In the genomic region with DNA sequence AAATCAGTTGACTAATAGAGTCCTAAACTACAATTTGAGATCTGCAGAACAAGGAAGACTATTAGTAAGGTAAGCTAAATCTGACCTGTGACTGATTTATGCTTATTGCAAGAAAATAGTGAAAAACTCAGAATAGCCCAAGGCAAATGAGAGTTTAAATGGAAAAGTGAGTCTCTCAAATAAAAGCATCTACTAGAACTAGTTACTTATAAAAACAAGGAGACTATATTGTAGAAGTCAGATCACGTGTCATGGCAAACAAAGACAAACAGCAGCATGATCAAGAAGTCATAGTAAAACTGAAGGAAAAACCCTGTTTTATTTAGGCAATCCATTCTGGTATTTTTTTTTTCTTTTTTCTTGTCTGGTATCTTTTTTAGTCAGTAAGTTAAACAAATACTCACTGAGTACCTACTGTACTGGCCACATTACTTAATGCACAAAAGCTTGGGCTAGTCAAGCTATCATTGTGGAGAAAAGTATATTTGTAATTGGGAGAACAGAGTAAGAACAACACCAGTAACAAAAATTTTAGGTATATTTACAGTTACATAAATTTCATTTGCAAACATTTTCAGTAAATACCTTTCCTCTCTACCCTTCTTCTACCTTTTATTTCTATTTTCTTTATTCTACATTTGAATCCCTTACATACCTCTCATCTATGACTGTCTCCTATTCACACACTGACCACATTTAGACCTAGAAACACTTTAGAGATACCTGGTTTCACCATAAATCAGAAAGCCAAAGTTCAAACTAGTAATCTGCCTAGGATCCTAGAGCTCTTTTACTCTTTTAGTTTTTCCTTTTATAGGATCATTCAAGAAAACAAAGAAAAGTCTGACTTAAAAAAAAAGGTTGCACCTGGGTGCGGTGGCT, we compare ENCODE assay signal across 25 cellular contexts. TPM values are rescaled to one million over a fixed set of nuclear protein-coding genes. Genes with fewer than 3 reads are reported as not detected.
DNase-seq lines count a peak whose midpoint lies in the region; ATAC-seq and TF ChIP-seq lines count a peak whose summit lies in the region.
"Had no signal": no experiment of that assay in that cellular context is flagged by ENCODE, and none has a peak within 500 bp of the region (broad histone marks: within the 10 kb centered on the region; RNA-seq: fewer than 3 reads in every experiment).

No MANE protein-coding gene starts in this region.

- H3K27me3 ChIP-seq in WERI-Rb-1 (ENCODE audit: insufficient read depth, low read depth, severe bottlenecking), result no peaks in the 10 kb centered on the region
- no peaks in the 10 kb centered on the region for H3K27me3 ChIP-seq in PC-3 (ENCODE audit: low read length)
- H3K27me3 ChIP-seq: right atrium auricular region, transverse colon had no signal

- no peaks in the 10 kb centered on the region for H3K9me2 ChIP-seq in PC-3 (replicated peaks; ENCODE audit: low read length)

- H3K36me3 ChIP-seq in WERI-Rb-1 (no peaks in the 10 kb centered on the region), PC-3 (ENCODE audit: low read depth, low read length) (no peaks in the 10 kb centered on the region)
- H3K36me3 ChIP-seq: right atrium auricular region, transverse colon had no signal

- no peaks in the 10 kb centered on the region for H3F3A ChIP-seq in PC-3 (ENCODE audit: low read length, unreplicated experiment)

- H3K4me1 Mint-ChIP-seq in natural killer cell, result no peaks in the 10 kb centered on the region
- H3K4me1 Mint-ChIP-seq: CD8-positive, alpha-beta memory T cell; memory B cell had no signal

- peaks cover 4% of the 10 kb centered on the region; the same call in 1 of the 2 replicates for H3K4me1 ChIP-seq in PC-3 (ENCODE audit: insufficient read depth, low read length)
- H3K4me1 ChIP-seq: right atrium auricular region, transverse colon had no signal

- H3K4me2 ChIP-seq in PC-3 (ENCODE audit: low read length), result no peak overlapping the region
- H3K4me2 ChIP-seq: KMS-11 had no signal

- H3K27me3 Mint-ChIP-seq in natural killer cell (ENCODE audit: low read depth in 2 of 2), result no peaks in the 10 kb centered on the region
- H3K27me3 Mint-ChIP-seq: CD8-positive, alpha-beta memory T cell; memory B cell; stimulated activated naive CD8-positive, alpha-beta T cell treated with anti-CD3 and anti-CD28 coated beads, Interleukin-15, Interleukin-2, amounts not matched to agents 100 ng/mL and 50 ng/mL, for 24 hours had no signal

- intact Hi-C loops in PC-3 (cut with micrococcal nuclease) (no loop called here), natural killer cell (cut with micrococcal nuclease) (no loop called here)

- DNase-seq in GM10248 (ENCODE audit: extremely low spot score) (peak; percentile 17), globus pallidus (ENCODE audit: low spot score) (peak; percentile 60), WERI-Rb-1 (no peak), PC-3 (no peak), natural killer cell (no peak)
- DNase-seq: activated CD4-positive, alpha-beta T cell treated with anti-CD3 and anti-CD28 coated beads for 4 hours; activated naive CD4-positive, alpha-beta T cell treated with Interleukin-2 at 50 U/mL for 16 hours; activated T-cell treated with anti-CD3 and anti-CD28 coated beads, Interleukin-2, amount 50 U/mL, for 48 hours; CD8-positive, alpha-beta memory T cell; cortex of kidney; kidney glomerular epithelial cell; NCI-H187 treated with DMSO at 0.1 percent for 48 hours; NCI-H226; occipital lobe; Right ventricle myocardium superior; stimulated activated CD4-positive, alpha-beta T cell treated with anti-CD3 and anti-CD28 coated beads, Interleukin-4, amount 100 ng/mL, for 4 hours; SW 1271; transverse colon had no signal

- H3K27ac Mint-ChIP-seq in natural killer cell, result no peak overlapping the region
- H3K27ac Mint-ChIP-seq: memory B cell; stimulated activated naive CD8-positive, alpha-beta T cell treated with anti-CD3 and anti-CD28 coated beads, Interleukin-15, Interleukin-2, amounts not matched to agents 100 ng/mL and 50 ng/mL, for 24 hours had no signal

- no peak overlapping the region for H2AFZ ChIP-seq in PC-3 (ENCODE audit: low read length)

- no peaks in the 10 kb centered on the region for H3K36me3 Mint-ChIP-seq in natural killer cell
- H3K36me3 Mint-ChIP-seq: memory B cell had no signal

- TF ChIP-seq CTCF in GM10248 (IDR thresholded peaks at IDR 0.05; ENCODE audit: control extremely low read depth, extremely low read depth, low read depth, missing control alignments) (no peak), WERI-Rb-1 (IDR thresholded peaks at IDR 0.05; ENCODE audit: low read depth, low read length) (no peak), PC-3 (conservative IDR thresholded peaks at IDR 0.05; ENCODE audit: low read depth, low read length) (no peak), natural killer cell (IDR thresholded peaks at IDR 0.05) (no peak)

- BruUV-seq in PC-3 (replicated peaks; lab: Mats Ljungman, UMichigan), result no TSS peak

- H3K27ac ChIP-seq in WERI-Rb-1 (no peak overlapping the region), PC-3 (ENCODE audit: low read length) (no peak overlapping the region)
- H3K27ac ChIP-seq: KMS-11, right atrium auricular region, transverse colon had no signal

- no peaks in the 10 kb centered on the region for H3K79me2 ChIP-seq in PC-3 (ENCODE audit: low read length)

- H3K4me3 ChIP-seq in WERI-Rb-1 (ENCODE audit: low read depth, low read length) (no peak overlapping the region), PC-3 (ENCODE audit: low read length) (no peak overlapping the region)
- H3K4me3 ChIP-seq: right atrium auricular region, transverse colon had no signal

- H3K9me3 ChIP-seq in WERI-Rb-1 (ENCODE audit: severe bottlenecking) (no peaks in the 10 kb centered on the region), PC-3 (ENCODE audit: low read length) (no peaks in the 10 kb centered on the region)

- no peaks in the 10 kb centered on the region for H4K20me1 ChIP-seq in PC-3 (ENCODE audit: low read length)

- peak; percentile 73 for ATAC-seq in GM19463 (IDR thresholded peaks at IDR 0.05; ENCODE audit: unreplicated experiment)
- peak; percentile 45 for ATAC-seq in HG02798 (IDR thresholded peaks at IDR 0.05; ENCODE audit: poor library complexity, unreplicated experiment)
- ATAC-seq in GM19035 (IDR thresholded peaks at IDR 0.05; ENCODE audit: unreplicated experiment), result no peak
- no peak for ATAC-seq in PC-3
- ATAC-seq in natural killer cell, result no peak

- CTCF ChIA-PET in GM10248 (lab: Yijun Ruan, JAX), result interaction anchor here (1.6 to 1.8 kb wide), 2 partner anchors 10 to 20 kb away, joined by 6 to 8 read pairs; no protein-coding TSS in a partner anchor
- CTCF ChIA-PET in PC-3 (lab: Charles Lee), result no interaction called here

- POLR2A ChIA-PET in GM10248 (lab: Yijun Ruan, JAX) (no interaction called here), PC-3 (lab: Charles Lee; ENCODE audit: unreplicated experiment) (interaction anchor here (0.6 to 0.7 kb wide), 2 partner anchors 55 to 124 kb away, joined by 8 to 19 read pairs; a partner anchor contains a TSS)

- no peak overlapping the region for H3K4me3 Mint-ChIP-seq in natural killer cell
- H3K4me3 Mint-ChIP-seq: CD8-positive, alpha-beta memory T cell; memory B cell; stimulated activated naive CD8-positive, alpha-beta T cell treated with anti-CD3 and anti-CD28 coated beads, Interleukin-15, Interleukin-2, amounts not matched to agents 100 ng/mL and 50 ng/mL, for 24 hours had no signal

- H3K9me3 Mint-ChIP-seq in natural killer cell, result no peaks in the 10 kb centered on the region

- H3K9ac ChIP-seq in PC-3 (ENCODE audit: low read length), result no peak overlapping the region
- H3K9ac ChIP-seq: KMS-11 had no signal

RNA-seq across cellular contexts. Expression of a gene that starts 23.7 kb away (rescaled TPM):
- total RNA-seq in PC-3 (2014; rRNA removed) (21.6 and 28.7 TPM in 2 replicates), natural killer cell (10 to 100 TPM; 20.4 to 39.0 (median 26.4) TPM)

Comparison
In these comparisons a context has a peak if more than half of its experiments do, and no peak if none do; other contexts are left out.
1. DNase-seq: peak in GM10248 (single experiment) and globus pallidus (single experiment); none in WERI-Rb-1 (single experiment), PC-3 (single experiment) and natural killer cell (single experiment).
2. ATAC-seq: peak in GM19463 (single experiment) and HG02798 (single experiment); none in GM19035 (single experiment), PC-3 (single experiment) and natural killer cell (0 of 3).